In the genomic region with DNA sequence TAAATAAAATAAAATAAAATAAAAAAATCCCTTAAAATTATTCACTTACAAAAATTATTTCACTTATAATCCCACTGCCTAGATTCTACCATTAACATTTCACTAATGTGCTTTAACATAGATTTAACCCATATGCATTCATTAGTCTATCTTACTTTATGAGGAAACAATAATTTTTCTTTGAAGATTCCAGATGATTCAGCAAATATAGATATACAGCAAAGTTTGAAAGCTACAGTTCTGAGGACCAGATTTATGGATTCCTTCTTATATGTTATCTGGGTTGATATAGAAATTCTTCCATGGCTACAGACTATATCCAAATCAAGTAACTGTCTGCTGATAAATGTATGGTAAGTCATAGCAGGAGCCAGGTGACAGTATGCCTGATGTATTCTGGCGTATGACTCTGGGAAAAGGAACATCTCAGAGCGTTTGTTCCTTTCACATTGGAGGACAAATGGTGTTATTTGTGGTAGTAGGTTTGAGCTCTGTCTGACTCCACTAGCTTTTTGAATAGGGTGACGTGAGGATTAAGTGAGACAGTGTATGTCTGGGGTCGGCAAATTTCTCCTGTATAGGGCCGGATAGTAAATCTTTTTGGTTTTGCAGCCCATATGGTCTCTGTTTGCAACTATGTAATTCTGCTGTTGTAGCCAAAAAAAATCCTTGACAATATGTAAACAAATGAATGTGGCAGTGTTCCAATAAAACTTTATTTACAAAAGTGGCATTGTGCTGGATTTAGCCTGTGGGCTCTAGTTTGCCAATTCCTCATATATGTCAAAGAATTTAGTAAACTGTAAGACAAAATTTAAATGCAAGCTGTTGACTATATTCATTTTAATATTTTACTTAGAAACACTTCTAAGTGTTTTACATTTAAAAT, we compare ENCODE assay signal across 17 cellular contexts. TPM values are rescaled to one million over a fixed set of nuclear protein-coding genes. Genes with fewer than 3 reads are reported as not detected.
A peak's percentile ranks its signal among the peaks of the same experiment; 100 is the strongest.
DNase-seq lines count a peak whose midpoint lies in the region; ATAC-seq, FAIRE-seq and TF ChIP-seq lines count a peak whose summit lies in the region.
"Had no signal": no experiment of that assay in that cellular context is flagged by ENCODE, and none has a peak within 500 bp of the region (broad histone marks: within the 10 kb centered on the region; RNA-seq: fewer than 3 reads in every experiment).

No MANE protein-coding gene starts in this region.

- H3K9ac ChIP-seq in Loucy (ENCODE audit: low read depth, low read length, poor library complexity, severe bottlenecking) (no peak overlapping the region), GM12878 (ENCODE audit: control insufficient read depth, insufficient read depth, low read length) (no peak overlapping the region)

- no peak overlapping the region for H3K27ac ChIP-seq in GM12878 (ENCODE audit: control insufficient read depth, insufficient read depth)
- peak overlapping the region in 4 of 5 donors; percentile 3 to 56 (median 40) for H3K27ac ChIP-seq in stomach
- H3K27ac ChIP-seq in testis = no peak overlapping the region
- H3K27ac ChIP-seq in brain microvascular endothelial cell = no peak overlapping the region
- H3K27ac ChIP-seq: C4-2B, HL-60 had no signal

- TF ChIP-seq EP300 in GM12878 (IDR thresholded peaks at IDR 0.05; ENCODE audit: borderline replicate concordance in 1 of 2, control insufficient read depth in 1 of 2, low read depth in 2 of 2, low read length in 2 of 2) = no peak
- no peak for TF ChIP-seq EP300 in stomach (IDR thresholded peaks at IDR 0.05)

- H2AFZ ChIP-seq in Loucy (ENCODE audit: low read length) (no peak overlapping the region), GM12878 (ENCODE audit: control insufficient read depth, low read depth, low read length) (no peak overlapping the region)
- H2AFZ ChIP-seq: GM23338 had no signal

- RAD21 ChIA-PET in GM12878 (lab: Charles Lee; ENCODE audit: unreplicated experiment) = no interaction called here

- TF ChIP-seq RAD21 in GM12878 (IDR thresholded peaks at IDR 0.05; ENCODE audit: insufficient read depth, low read depth, low read length) = no peak

- in situ Hi-C loops in GM12878 (cut with MboI) = no loop called here
- in situ Hi-C loops in brain microvascular endothelial cell (cut with HindIII; ENCODE audit: low pct_ligation_motif_present, low sequenced_read_pairs) = no loop called here

- WGBS in GM12878 (ENCODE audit: insufficient coverage, insufficient replicate concordance, low lambda C conversion rate, missing lambda C conversion rate) = 60% methylated on average over 5 of the region's 5 CpGs
- WGBS in stomach, 5 donors = 54 to 63% (median 60%) methylated on average over 5 of the region's 5 CpGs
- 72 to 73% methylated on average over 5 of the region's 5 CpGs for WGBS in testis, 2 donors

- H3K4me1 ChIP-seq in Loucy (ENCODE audit: insufficient read depth, low read length, poor library complexity, severe bottlenecking) (peaks cover 52% of the 10 kb centered on the region), GM12878 (ENCODE audit: control insufficient read depth, insufficient read depth, low read length) (no peaks in the 10 kb centered on the region), stomach (peaks cover 6 to 41% (median 20%) of the 10 kb centered on the region in 4 donors), testis (no peaks in the 10 kb centered on the region)
- H3K4me1 ChIP-seq: BE2C had no signal

- peak; percentile 80 for FAIRE-seq in D721Med (lab: Jason Lieb, UNC)
- no peak for FAIRE-seq in GM12878 (lab: Jason Lieb, UNC)
- FAIRE-seq: A204.1 had no signal

- H3K4me2 ChIP-seq in Loucy (ENCODE audit: low read depth, low read length, poor library complexity, severe bottlenecking) = peak overlapping the region; percentile 4
- H3K4me2 ChIP-seq in GM12878 (ENCODE audit: control insufficient read depth, insufficient read depth) = no peak overlapping the region
- H3K4me2 ChIP-seq: GM23338 had no signal

- no peaks in the 10 kb centered on the region for H3K9me3 ChIP-seq in Loucy (ENCODE audit: insufficient read depth, low read depth, low read length)
- H3K9me3 ChIP-seq in GM12878 (replicated peaks; ENCODE audit: control insufficient read depth, insufficient read depth, low read length) = no peaks in the 10 kb centered on the region
- H3K9me3 ChIP-seq in stomach = no peaks in the 10 kb centered on the region
- no peaks in the 10 kb centered on the region for H3K9me3 ChIP-seq in testis
- H3K9me3 ChIP-seq: BE2C had no signal

- H3K4me3 ChIP-seq in Loucy (ENCODE audit: low read length, poor library complexity, severe bottlenecking) (no peak overlapping the region), GM12878 (no peak overlapping the region), stomach (no peak overlapping the region), testis (no peak overlapping the region), brain microvascular endothelial cell (ENCODE audit: low read depth, low read length) (no peak overlapping the region)
- H3K4me3 ChIP-seq: GM23338 had no signal

- TF ChIP-seq POLR2A in GM12878 (IDR thresholded peaks at IDR 0.05; ENCODE audit: low read depth, low read length) (no peak), stomach (IDR thresholded peaks at IDR 0.05) (no peak), testis (IDR thresholded peaks at IDR 0.05) (no peak)

- no peak for ATAC-seq in GM12878
- ATAC-seq: GM23338 had no signal

- CTCF ChIA-PET in GM12878 (lab: Yijun Ruan, JAX) = no interaction called here

- H3K9me2 ChIP-seq in Loucy (replicated peaks; ENCODE audit: low read depth, low read length) = no peaks in the 10 kb centered on the region

- H3K36me3 ChIP-seq in Loucy (ENCODE audit: insufficient read depth, low read length) = no peaks in the 10 kb centered on the region
- H3K36me3 ChIP-seq in GM12878 (ENCODE audit: control insufficient read depth in 2 of 2, insufficient read depth in 2 of 2, low read length in 1 of 2) = no peaks in the 10 kb centered on the region
- H3K36me3 ChIP-seq in stomach = no peaks in the 10 kb centered on the region
- H3K36me3 ChIP-seq in testis (ENCODE audit: low read depth, missing control alignments) = no peaks in the 10 kb centered on the region
- no peaks in the 10 kb centered on the region for H3K36me3 ChIP-seq in brain microvascular endothelial cell (replicated peaks)
- H3K36me3 ChIP-seq: BE2C had no signal

- H3K79me2 ChIP-seq in Loucy (ENCODE audit: insufficient read depth, low read length) = peaks cover 36% of the 10 kb centered on the region
- H3K79me2 ChIP-seq in GM12878 (ENCODE audit: control insufficient read depth, insufficient read depth, low read length) = no peaks in the 10 kb centered on the region

- SMC1A ChIA-PET in GM12878 (lab: Charles Lee; ENCODE audit: uncharacterized antibody, unreplicated experiment) = no interaction called here

- TF ChIP-seq CTCF in D721Med (IDR thresholded peaks at IDR 0.05; ENCODE audit: insufficient read depth, missing control alignments) (no peak), Loucy (conservative IDR thresholded peaks at IDR 0.05; ENCODE audit: low read length) (no peak), GM12878 (IDR thresholded peaks at IDR 0.05 in 2 of 3, conservative IDR thresholded peaks at IDR 0.05 in 1 of 3; ENCODE audit: control insufficient read depth in 2 of 3, extremely low read depth in 1 of 3, insufficient read depth in 1 of 3, low read depth in 3 of 3, low read length in 3 of 3) (no peak), stomach (IDR thresholded peaks at IDR 0.05) (no peak), testis (IDR thresholded peaks at IDR 0.05) (no peak), brain microvascular endothelial cell (IDR thresholded peaks at IDR 0.05; ENCODE audit: low read depth, low read length, missing control alignments) (no peak)

- H4K20me1 ChIP-seq in Loucy (ENCODE audit: insufficient read depth, low read length, poor library complexity, severe bottlenecking) = no peaks in the 10 kb centered on the region
- H4K20me1 ChIP-seq in GM12878 (ENCODE audit: control insufficient read depth, insufficient read depth) = no peaks in the 10 kb centered on the region

- DNase-seq in D721Med (ENCODE audit: insufficient read length, low spot score) (no peak), GM12878 (ENCODE audit: low read depth, low spot score) (no peak), stomach (no peak), testis (no peak), brain microvascular endothelial cell (no peak), UCSD-AML1 (lab: John Stamatoyannopoulos, UW; ENCODE audit: unreplicated experiment) (no peak)
- DNase-seq: BE2C; CD4-positive, alpha-beta memory T cell; DND-41; GDM1; H9; KG1 had no signal

- intact Hi-C loops in GM12878 (cut with micrococcal nuclease; ENCODE audit: unreplicated experiment) = no loop called here
- intact Hi-C loops in stomach (cut with DNase I; ENCODE audit: low total_unique reads) = no loop called here
- intact Hi-C loops in testis (cut with DNase I; ENCODE audit: low total_unique reads) = no loop called here

- POLR2A ChIA-PET in GM12878 (lab: Charles Lee) = no interaction called here

- BruUV-seq in GM12878 (replicated peaks; lab: Mats Ljungman, UMichigan) = no TSS peak

- no peaks in the 10 kb centered on the region for H3K27me3 ChIP-seq in Loucy (ENCODE audit: insufficient read depth, low read length, poor library complexity, severe bottlenecking)
- H3K27me3 ChIP-seq in GM12878 (replicated peaks in 1 of 2; ENCODE audit: control insufficient read depth in 2 of 2, insufficient read depth in 2 of 2, low read length in 1 of 2) = no peaks in the 10 kb centered on the region
- peaks cover 0 to 5% (median 0%) of the 10 kb centered on the region in 3 donors for H3K27me3 ChIP-seq in stomach
- no peaks in the 10 kb centered on the region for H3K27me3 ChIP-seq in testis
- H3K27me3 ChIP-seq in brain microvascular endothelial cell (replicated peaks) = no peaks in the 10 kb centered on the region

- no peaks in the 10 kb centered on the region for H3F3A ChIP-seq in Loucy (ENCODE audit: low read depth)

RNA-seq across cellular contexts. Expression of gene MAP3K21, which starts 9.3 kb away (rescaled TPM):
- 0.12 and 0.31 TPM in 2 replicates for total RNA-seq in GM12878 (2013; cell fraction: nucleolus; rRNA removed)
- total RNA-seq in GM12878 (2014; rRNA removed) = 0.06 and 0.16 TPM in 2 replicates
- total RNA-seq in GM12878 (2014; rRNA removed; fragmentation: Illumina TruSeq; extraction: Trizol) = 0.13 and 0.14 TPM in 2 replicates
- 0.21 TPM in 2 replicates for total RNA-seq in GM12878 (2021)
- not detected for polyA plus RNA-seq in GM12878 (2011; ENCODE audit: low read depth)
- 0.16 and 0.36 TPM in 2 replicates for polyA plus RNA-seq in GM12878 (2011; rRNA removed)
- polyA plus RNA-seq in GM12878 (2011; cell fraction: cytosol; rRNA removed) = 0.12 and 0.21 TPM in 2 replicates
- 0.16 and 0.31 TPM in 2 replicates for polyA plus RNA-seq in GM12878 (2011; cell fraction: nucleus; rRNA removed)
- polyA plus RNA-seq in GM12878 (2012) = 0.04 and 0.18 TPM in 2 replicates
- polyA plus RNA-seq in GM12878 (2014; fragmentation: Illumina TruSeq; extraction: Trizol) = 0.16 TPM in 2 replicates
- polyA plus RNA-seq in GM12878 (2014; fragmentation: Nextera tagmentation; extraction: Ambion mirVana) = under 1 TPM; 0.02 to 0.06 TPM
- 0.09 and 0.18 TPM in 2 replicates for polyA plus RNA-seq in GM12878 (2014; rRNA removed)
- polyA plus RNA-seq in GM12878 (2016; fragmentation: Nextera tagmentation; extraction: Ambion mirVana) = under 1 TPM in 1 of 2 experiments, not detected in 1; 0.03 TPM
- 0.07 and 0.46 TPM in 2 replicates for polyA minus RNA-seq in GM12878 (2011; rRNA and poly(A)+ RNA removed)
- 0.53 and 0.73 TPM in 2 replicates for polyA minus RNA-seq in GM12878 (2011; cell fraction: cytosol; rRNA and poly(A)+ RNA removed)
- polyA minus RNA-seq in GM12878 (2011; cell fraction: nucleus; rRNA and poly(A)+ RNA removed) = 0.12 and 0.48 TPM in 2 replicates
- total RNA-seq in stomach = 10 to 100 TPM; 15.2 to 58.5 (median 44.9) TPM
- 1 to 10 TPM; 4.8 to 7.5 (median 6.9) TPM for polyA plus RNA-seq in stomach
- total RNA-seq in testis = 100 to 1,000 TPM in 1 of 2 donors, 10 to 100 TPM in 1; 80.2 to 111 TPM
- polyA plus RNA-seq in testis (ENCODE audit: insufficient read depth, low read depth, low replicate concordance) = 17.2 TPM

RNA-seq across cellular contexts. Expression of gene PCNX2, which starts 41.3 kb away (rescaled TPM):
- total RNA-seq in GM12878 (2013; cell fraction: nucleolus; rRNA removed) = 57.2 and 64.8 TPM in 2 replicates
- total RNA-seq in GM12878 (2014; rRNA removed) (16.4 and 18.7 TPM in 2 replicates), GM12878 (2014; rRNA removed; fragmentation: Illumina TruSeq; extraction: Trizol) (10.6 and 11.9 TPM in 2 replicates), GM12878 (2021) (9.2 and 11.4 TPM in 2 replicates), stomach (10 to 100 TPM in 3 of 5 donors, 1 to 10 TPM in 2; 5.9 to 34.4 (median 10.4) TPM), testis (10 to 100 TPM; 27.6 to 28.9 TPM)
- 1.4 TPM for polyA plus RNA-seq in GM12878 (2011; ENCODE audit: low read depth)
- polyA plus RNA-seq in GM12878 (2011; rRNA removed) (9.9 and 12.9 TPM in 2 replicates), GM12878 (2014; fragmentation: Illumina TruSeq; extraction: Trizol) (7.1 and 28.7 TPM in 2 replicates), GM12878 (2014; fragmentation: Nextera tagmentation; extraction: Ambion mirVana) (1 to 10 TPM; 2.1 to 3.4 TPM), GM12878 (2014; rRNA removed) (9.2 and 11.4 TPM in 2 replicates), GM12878 (2016; fragmentation: Nextera tagmentation; extraction: Ambion mirVana) (1 to 10 TPM; 5.0 to 5.1 TPM), stomach (10 to 100 TPM in 1 of 3 donors, 1 to 10 TPM in 2; 3.0 to 15.4 (median 6.0) TPM), testis (ENCODE audit: insufficient read depth, low read depth, low replicate concordance) (8.4 TPM)
- polyA plus RNA-seq in GM12878 (2011; cell fraction: cytosol; rRNA removed) = 10.6 and 11.7 TPM in 2 replicates
- 57.1 and 63.6 TPM in 2 replicates for polyA plus RNA-seq in GM12878 (2011; cell fraction: nucleus; rRNA removed)
- 2.8 and 4.0 TPM in 2 replicates for polyA plus RNA-seq in GM12878 (2012)
- polyA minus RNA-seq in GM12878 (2011; rRNA and poly(A)+ RNA removed) = 61.9 and 76.7 TPM in 2 replicates
- 10.0 and 17.1 TPM in 2 replicates for polyA minus RNA-seq in GM12878 (2011; cell fraction: cytosol; rRNA and poly(A)+ RNA removed)
- 59.7 and 106 TPM in 2 replicates for polyA minus RNA-seq in GM12878 (2011; cell fraction: nucleus; rRNA and poly(A)+ RNA removed)

Comparison
In these comparisons a context has a peak if more than half of its experiments do, and no peak if none do; other contexts are left out.
1. H3K27ac ChIP-seq: peak in stomach (4 of 5); none in GM12878 (single experiment), testis (0 of 2) and brain microvascular endothelial cell (single experiment).
2. RNA of gene MAP3K21, which starts 9.3 kb away (total RNA-seq): 80.2 to 111 TPM in testis and 15.2 to 58.5 TPM in stomach; 0.06 to 0.31 TPM in GM12878; every median in the first group is over 10 times any median in the second.